In the genomic region with DNA sequence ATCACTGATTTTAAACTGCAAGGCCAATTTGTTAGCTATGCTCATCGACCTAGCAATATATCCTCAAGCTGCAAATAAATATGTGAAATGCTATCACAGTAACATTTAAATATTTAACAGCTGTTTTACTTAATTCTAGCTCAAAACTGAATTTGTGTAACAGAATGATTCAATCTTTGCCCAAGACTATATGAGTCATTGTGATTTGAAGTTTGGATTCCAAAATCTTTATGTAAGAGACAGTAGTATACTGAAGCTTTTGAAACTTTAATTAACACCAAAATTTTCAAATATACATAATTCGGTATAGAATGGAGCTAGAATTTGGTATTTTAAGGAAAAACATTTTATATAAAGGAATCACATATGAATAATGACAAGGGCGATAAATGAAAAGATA, we compare ENCODE assay signal across 16 cellular contexts.
"Had no signal": no experiment of that assay in that cellular context is flagged by ENCODE, and none has a peak within 500 bp of the region (broad histone marks: within the 10 kb centered on the region; RNA-seq: fewer than 3 reads in every experiment).

No MANE protein-coding gene starts in this region.

- H3K9ac ChIP-seq: neural progenitor cell had no signal

- H2AFZ ChIP-seq: neural progenitor cell had no signal

- H3K27me3 ChIP-seq: brain microvascular endothelial cell, dorsolateral prefrontal cortex, esophagus muscularis mucosa, neural progenitor cell, ovary, stomach, thyroid gland, uterus had no signal

- H3K4me1 ChIP-seq: esophagus muscularis mucosa, lower lobe of right lung, stomach, thyroid gland, uterus had no signal

- H3K9me3 ChIP-seq: esophagus muscularis mucosa, lower lobe of right lung, ovary, stomach, thyroid gland, uterus had no signal

- H3K4me2 ChIP-seq: neural progenitor cell had no signal

- H3K4me3 ChIP-seq: dorsolateral prefrontal cortex, esophagus muscularis mucosa, lower lobe of right lung, neural progenitor cell, ovary, stomach, thyroid gland, uterus had no signal

- H3K27ac ChIP-seq: brain microvascular endothelial cell, dorsolateral prefrontal cortex, esophagus muscularis mucosa, lower lobe of right lung, neural progenitor cell, ovary, stomach, thyroid gland, uterus had no signal

- DNase-seq: activated CD4-positive, alpha-beta T cell treated with anti-CD3 and anti-CD28 coated beads, Interleukin-2, amount 10 ng/mL, durations not matched to agents 7 days and 5 days; activated naive CD4-positive, alpha-beta T cell treated with anti-CD3 and anti-CD28 coated beads, Interleukin-2, amount 10 ng/mL, durations not matched to agents 7 days and 5 days; activated T-cell treated with anti-CD3 and anti-CD28 coated beads for 4 hours; amniotic stem cell; brain microvascular endothelial cell; cerebellar nuclear complex; dorsolateral prefrontal cortex; lower lobe of right lung; midbrain; ovary; stimulated activated CD4-positive, alpha-beta T cell treated with anti-CD3 and anti-CD28 coated beads, Interleukin-4, amount 100 ng/mL, for 24 hours; stomach; thyroid gland; uterus had no signal

- H3K36me3 ChIP-seq: brain microvascular endothelial cell, esophagus muscularis mucosa, lower lobe of right lung, neural progenitor cell, ovary, stomach, thyroid gland, uterus had no signal
